In genomic region chr12:4148418-4149056, GRCh38 we compare ENCODE assay signal across 9 cellular contexts.
DNase-seq lines count a peak whose midpoint lies in the region; ATAC-seq and TF ChIP-seq lines count a peak whose summit lies in the region.
"Had no signal": no experiment of that assay in that cellular context is flagged by ENCODE, and none has a peak within 500 bp of the region (broad histone marks: within the 10 kb centered on the region; RNA-seq: fewer than 3 reads in every experiment).

No MANE protein-coding gene starts in this region.

- intact Hi-C loops in lower leg skin (cut with DNase I; ENCODE audit: low total_unique reads), result no loop called here

- 53 to 61% methylated on average over 5 of the region's 5 CpGs for WGBS in lower leg skin, 2 donors

- DNase-seq in activated gamma-delta T cell treated with Interleukin-2 at 50 U/mL for 16 hours, result peak; percentile 21
- no peak for DNase-seq in activated gamma-delta T cell (lab: John Stamatoyannopoulos, UW)
- DNase-seq in activated CD4-positive, alpha-beta T cell treated with anti-CD3 and anti-CD28 coated beads, Interleukin-2, amount 50 U/mL, for 48 hours, result peak; percentile 55 to 66
- DNase-seq in lower leg skin (ENCODE audit: low spot score in 2 of 2), result peak; percentile 37 to 91
- DNase-seq in NCI-H748 treated with DMSO at 0.1 percent for 48 hours (lab: John Stamatoyannopoulos, UW), result no peak
- DNase-seq in SIG-M5 (lab: John Stamatoyannopoulos, UW), result no peak
- no peak for DNase-seq in NCI-H226

- ATAC-seq in HG03175 (IDR thresholded peaks at IDR 0.05; ENCODE audit: unreplicated experiment), result peak; percentile 65
- ATAC-seq: Panc1 had no signal

- H3K4me3 ChIP-seq in lower leg skin (ENCODE audit: low read depth, poor library complexity, severe bottlenecking), result no peak overlapping the region

- no peak for TF ChIP-seq POLR2A in lower leg skin (IDR thresholded peaks at IDR 0.05)

- no peak for TF ChIP-seq CTCF in lower leg skin (IDR thresholded peaks at IDR 0.05)

Comparison
In these comparisons a context has a peak if more than half of its experiments do, and no peak if none do; other contexts are left out.
1. DNase-seq: peak in activated gamma-delta T cell treated with Interleukin-2 at 50 U/mL for 16 hours (single experiment), activated CD4-positive, alpha-beta T cell treated with anti-CD3 and anti-CD28 coated beads, Interleukin-2, amount 50 U/mL, for 48 hours (2 of 2) and lower leg skin (2 of 2); none in activated gamma-delta T cell (single experiment), NCI-H748 treated with DMSO at 0.1 percent for 48 hours (single experiment), SIG-M5 (single experiment) and NCI-H226 (single experiment).